ENCODE assay signal across 8 cellular contexts in genomic region chr13:79775830-79776229, GRCh38.
DNase-seq lines count a peak whose midpoint lies in the region; ATAC-seq, FAIRE-seq and TF ChIP-seq lines count a peak whose summit lies in the region.

No MANE protein-coding gene starts in this region.

- intact Hi-C loops in breast epithelium (cut with DNase I; ENCODE audit: low total_unique reads) = no loop called here

- no peaks in the 10 kb centered on the region for H3K27me3 ChIP-seq in breast epithelium
- no peaks in the 10 kb centered on the region for H3K27me3 ChIP-seq in liver (ENCODE audit: control insufficient read depth in 4 of 4, insufficient read depth in 4 of 4, low read length in 3 of 4)

- 8% methylated on average over 1 of the region's 1 CpG for WGBS in liver

- H3K4me1 ChIP-seq in breast epithelium = no peaks in the 10 kb centered on the region
- H3K4me1 ChIP-seq in liver (ENCODE audit: control insufficient read depth in 4 of 4, insufficient read depth in 4 of 4, low read length in 3 of 4) = no peaks in the 10 kb centered on the region

- TF ChIP-seq RAD21 in liver (IDR thresholded peaks at IDR 0.05) = peak; percentile 81 to 82

- peak; percentile 67 for FAIRE-seq in A204.1 (lab: Jason Lieb, UNC)

- H3K4me3 ChIP-seq in breast epithelium = no peak overlapping the region
- H3K4me3 ChIP-seq in liver (ENCODE audit: low read depth in 1 of 3, low read length in 3 of 3) = no peak overlapping the region

- in situ Hi-C loops in GM13977 (cut with MboI; ENCODE audit: low pct_unique_long_range_greater_than_20kb, low sequenced_read_pairs, unreplicated experiment) = no loop called here

- DNase-seq in GM13977 (ENCODE audit: low spot score) = peak; percentile 35
- DNase-seq in NCI-H1694 (lab: John Stamatoyannopoulos, UW) = peak; percentile 14
- no peak for DNase-seq in breast epithelium (ENCODE audit: low spot score in 2 of 2)
- DNase-seq in mesenteric fat pad (ENCODE audit: low spot score) = no peak
- DNase-seq in effector CD4-positive, alpha-beta T cell = no peak

- TF ChIP-seq POLR2A in breast epithelium (IDR thresholded peaks at IDR 0.05) = no peak

- no peak for ATAC-seq in HG03097 (IDR thresholded peaks at IDR 0.05; ENCODE audit: low FRiP score, unreplicated experiment)

- H3K9me3 ChIP-seq in breast epithelium = peaks cover 0 to 7% of the 10 kb centered on the region in 2 donors
- H3K9me3 ChIP-seq in liver (ENCODE audit: control insufficient read depth in 4 of 4, low read length in 3 of 4) = no peaks in the 10 kb centered on the region

- H3K36me3 ChIP-seq in breast epithelium (no peaks in the 10 kb centered on the region), liver (ENCODE audit: control insufficient read depth in 4 of 4, insufficient read depth in 3 of 4, low read depth in 1 of 4, low read length in 3 of 4) (no peaks in the 10 kb centered on the region)

- TF ChIP-seq CTCF in GM13977 (IDR thresholded peaks at IDR 0.05; ENCODE audit: extremely low read depth, insufficient read depth, missing control alignments) = peak; percentile 79
- peak in 2 of 3 donors; percentile 39 to 46 for TF ChIP-seq CTCF in breast epithelium (IDR thresholded peaks at IDR 0.05)
- peak; percentile 35 for TF ChIP-seq CTCF in liver (IDR thresholded peaks at IDR 0.05; ENCODE audit: low read depth, low read length, missing input control)

- no peak overlapping the region for H3K9ac ChIP-seq in liver (ENCODE audit: low read depth in 1 of 2, low read length in 2 of 2)

- H3K27ac ChIP-seq in breast epithelium = no peak overlapping the region
- no peak overlapping the region for H3K27ac ChIP-seq in liver (ENCODE audit: low read depth in 1 of 2, low read length in 2 of 2)

TF ChIP-seq in liver, 16 proteins besides CTCF, POLR2A, EP300 and RAD21:
- TF ChIP-seq, protein P1, sequence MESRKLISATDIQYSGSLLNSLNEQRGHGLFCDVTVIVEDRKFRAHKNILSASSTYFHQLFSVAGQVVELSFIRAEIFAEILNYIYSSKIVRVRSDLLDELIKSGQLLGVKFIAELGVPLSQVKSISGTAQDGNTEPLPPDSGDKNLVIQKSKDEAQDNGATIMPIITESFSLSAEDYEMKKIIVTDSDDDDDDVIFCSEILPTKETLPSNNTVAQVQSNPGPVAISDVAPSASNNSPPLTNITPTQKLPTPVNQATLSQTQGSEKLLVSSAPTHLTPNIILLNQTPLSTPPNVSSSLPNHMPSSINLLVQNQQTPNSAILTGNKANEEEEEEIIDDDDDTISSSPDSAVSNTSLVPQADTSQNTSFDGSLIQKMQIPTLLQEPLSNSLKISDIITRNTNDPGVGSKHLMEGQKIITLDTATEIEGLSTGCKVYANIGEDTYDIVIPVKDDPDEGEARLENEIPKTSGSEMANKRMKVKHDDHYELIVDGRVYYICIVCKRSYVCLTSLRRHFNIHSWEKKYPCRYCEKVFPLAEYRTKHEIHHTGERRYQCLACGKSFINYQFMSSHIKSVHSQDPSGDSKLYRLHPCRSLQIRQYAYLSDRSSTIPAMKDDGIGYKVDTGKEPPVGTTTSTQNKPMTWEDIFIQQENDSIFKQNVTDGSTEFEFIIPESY (IDR thresholded peaks at IDR 0.05) = no peak
- TF ChIP-seq HNF4G (IDR thresholded peaks at IDR 0.05) (no peak), GABPA (IDR thresholded peaks at IDR 0.05 in 1 of 2, conservative IDR thresholded peaks at IDR 0.05 in 1 of 2) (no peak), HNF4A (conservative IDR thresholded peaks at IDR 0.05) (no peak), YY1 (IDR thresholded peaks at IDR 0.05) (no peak), RXRA (IDR thresholded peaks at IDR 0.05) (no peak), EGR1 (IDR thresholded peaks at IDR 0.05; ENCODE audit: low read depth in 2 of 2) (no peak)

Comparison
In these comparisons a context has a peak if more than half of its experiments do, and no peak if none do; other contexts are left out.
1. DNase-seq: peak in GM13977 (single experiment) and NCI-H1694 (single experiment); none in breast epithelium (0 of 2), mesenteric fat pad (single experiment) and effector CD4-positive, alpha-beta T cell (single experiment).
2. Peak in every context shown above with its lines, with median percentiles within 50 percentile points of each other: CTCF ChIP-seq.